1 cellular context compared by ENCODE assay signal in genomic region chr2:240137596-240138274, GRCh38.
TF ChIP-seq lines count a peak whose summit lies in the region.

No MANE protein-coding gene starts in this region.

TF ChIP-seq in HepG2, 621 proteins besides CTCF, POLR2A, EP300 and RAD21:
- TF ChIP-seq ZNF530 (CRISPR knock-in tag; IDR thresholded peaks at IDR 0.05; ENCODE audit: low read depth) (no peak), ZNF253 (CRISPR knock-in tag; IDR thresholded peaks at IDR 0.05; ENCODE audit: borderline replicate concordance) (0 out of 2 replicates have a peak, but pooled peaks have one; percentile 37)
